ENCODE assay signal across 20 cellular contexts in genomic region chr15:98384328-98385029, GRCh38.
DNase-seq lines count a peak whose midpoint lies in the region; ATAC-seq, FAIRE-seq and TF ChIP-seq lines count a peak whose summit lies in the region.
"Had no signal": no experiment of that assay in that cellular context is flagged by ENCODE, and none has a peak within 500 bp of the region (broad histone marks: within the 10 kb centered on the region; RNA-seq: fewer than 3 reads in every experiment).

No MANE protein-coding gene starts in this region.

- WGBS in HepG2 (ENCODE audit: low lambda C conversion rate) = 2% methylated on average over 9 of the region's 9 CpGs
- WGBS in right lobe of liver (ENCODE audit: insufficient coverage, low coverage, low lambda C conversion rate, missing lambda C conversion rate) = 35% methylated on average over 8 of the region's 9 CpGs

- H3K9me3 ChIP-seq in HepG2 (ENCODE audit: low read length) (peaks cover 4% of the 10 kb centered on the region; the same call in 1 of the 2 replicates), right lobe of liver (no peaks in the 10 kb centered on the region), RWPE2 (ENCODE audit: severe bottlenecking) (peaks cover 2% of the 10 kb centered on the region), astrocyte (ENCODE audit: insufficient read depth, low read depth, low read length) (no peaks in the 10 kb centered on the region), gastrocnemius medialis (no peaks in the 10 kb centered on the region), ascending aorta (peaks cover 0 to 1% of the 10 kb centered on the region in 2 donors)

- no peak overlapping the region for H3K27ac ChIP-seq in HepG2 (ENCODE audit: extremely low read length, insufficient read depth, low read length)
- H3K27ac ChIP-seq in right lobe of liver = no peak overlapping the region
- H3K27ac ChIP-seq in RWPE2 (ENCODE audit: poor library complexity, severe bottlenecking) = no peak overlapping the region
- no peak overlapping the region for H3K27ac ChIP-seq in astrocyte (ENCODE audit: low read depth, low read length)
- H3K27ac ChIP-seq in gastrocnemius medialis = no peak overlapping the region
- H3K27ac ChIP-seq in ascending aorta = no peak overlapping the region
- H3K27ac ChIP-seq: BLaER1, HL-60 had no signal

- CTCF ChIA-PET in HepG2 (lab: Yijun Ruan, JAX; ENCODE audit: low intra/inter-chr PET ratio, low total read pairs) = no interaction called here

- H2AFZ ChIP-seq in HepG2 (ENCODE audit: low read length) = no peak overlapping the region
- H2AFZ ChIP-seq in astrocyte (ENCODE audit: low read depth, low read length) = no peak overlapping the region

- H3K4me1 ChIP-seq in HepG2 (ENCODE audit: insufficient read depth, low read length) (no peaks in the 10 kb centered on the region), right lobe of liver (no peaks in the 10 kb centered on the region), RWPE2 (ENCODE audit: insufficient read depth, poor library complexity, severe bottlenecking) (no peaks in the 10 kb centered on the region), astrocyte (ENCODE audit: insufficient read depth, low read length) (no peaks in the 10 kb centered on the region), gastrocnemius medialis (no peaks in the 10 kb centered on the region), ascending aorta (no peaks in the 10 kb centered on the region)
- H3K4me1 ChIP-seq: BLaER1 had no signal

- no peaks in the 10 kb centered on the region for H3K36me3 ChIP-seq in HepG2 (replicated peaks in 1 of 2; ENCODE audit: control insufficient read depth in 1 of 2, insufficient read depth in 2 of 2, low read length in 2 of 2)
- no peaks in the 10 kb centered on the region for H3K36me3 ChIP-seq in right lobe of liver
- H3K36me3 ChIP-seq in RWPE2 (ENCODE audit: low read depth) = no peaks in the 10 kb centered on the region
- no peaks in the 10 kb centered on the region for H3K36me3 ChIP-seq in astrocyte (ENCODE audit: insufficient read depth, low read length)
- H3K36me3 ChIP-seq in gastrocnemius medialis = no peaks in the 10 kb centered on the region
- no peaks in the 10 kb centered on the region for H3K36me3 ChIP-seq in ascending aorta
- H3K36me3 ChIP-seq: BLaER1 had no signal

- in situ Hi-C loops in HepG2 (cut with HindIII; ENCODE audit: extremely low pct_ligation_motif_present, low pct_unique_long_range_greater_than_20kb) (no loop called here), gastrocnemius medialis (cut with MboI; ENCODE audit: low sequenced_read_pairs in 4 of 4) (no loop called here)

- POLR2A ChIA-PET in HepG2 (lab: Yijun Ruan, JAX) = no interaction called here

- intact Hi-C loops in HepG2 (cut with micrococcal nuclease; ENCODE audit: unreplicated experiment) = no loop called here
- intact Hi-C loops in right lobe of liver (cut with DNase I) = no loop called here
- intact Hi-C loops in gastrocnemius medialis (cut with DNase I; ENCODE audit: low total_unique reads) = no loop called here
- intact Hi-C loops in ascending aorta (cut with DNase I) = no loop called here

- peaks cover 20% of the 10 kb centered on the region for H3K27me3 Mint-ChIP-seq in astrocyte (ENCODE audit: low read depth, unreplicated experiment)

- ATAC-seq in HepG2 (no peak), right lobe of liver (no peak), RWPE2 (ENCODE audit: low read depth) (no peak), gastrocnemius medialis (peak in 1 of 2 donors; percentile 51), GM21723 (IDR thresholded peaks at IDR 0.05; ENCODE audit: unreplicated experiment) (no peak)

- H4K20me1 ChIP-seq in HepG2 (ENCODE audit: insufficient read depth, low read length) = no peaks in the 10 kb centered on the region
- no peaks in the 10 kb centered on the region for H4K20me1 ChIP-seq in astrocyte (ENCODE audit: insufficient read depth, low read length)
- H4K20me1 ChIP-seq: BLaER1 had no signal

- TF ChIP-seq CTCF in HepG2 (CRISPR knock-in tag; IDR thresholded peaks at IDR 0.05) (no peak), right lobe of liver (IDR thresholded peaks at IDR 0.05) (no peak), RWPE2 (IDR thresholded peaks at IDR 0.05; ENCODE audit: poor library complexity, severe bottlenecking) (no peak), astrocyte (IDR thresholded peaks at IDR 0.05; ENCODE audit: insufficient read depth, low read depth, low read length) (no peak), gastrocnemius medialis (IDR thresholded peaks at IDR 0.05 in 4 of 5, conservative IDR thresholded peaks at IDR 0.05 in 1 of 5) (no peak), ascending aorta (IDR thresholded peaks at IDR 0.05) (no peak)

- FAIRE-seq in HepG2 (lab: Jason Lieb, UNC) = no peak
- no peak for FAIRE-seq in astrocyte (lab: Jason Lieb, UNC)
- FAIRE-seq: H1, HTR-8/SVneo had no signal

- H3K4me3 ChIP-seq in HepG2 (replicated peaks in 1 of 3; ENCODE audit: insufficient read depth in 1 of 3, low read depth in 2 of 3, low read length in 3 of 3) (no peak overlapping the region), right lobe of liver (no peak overlapping the region), RWPE2 (ENCODE audit: severe bottlenecking) (no peak overlapping the region), astrocyte (ENCODE audit: insufficient read depth, low read depth, low read length) (no peak overlapping the region), gastrocnemius medialis (no peak overlapping the region), ascending aorta (no peak overlapping the region)
- H3K4me3 ChIP-seq: BLaER1 had no signal

- DNase-seq in HepG2 (ENCODE audit: low spot score) = no peak
- no peak for DNase-seq in right lobe of liver
- peak; percentile 21 for DNase-seq in RWPE2 (ENCODE audit: low spot score)
- DNase-seq in astrocyte (ENCODE audit: low read depth) = no peak
- DNase-seq in gastrocnemius medialis = peak; percentile 3 to 38
- DNase-seq in OCI-M1 (lab: John Stamatoyannopoulos, UW) = no peak
- DNase-seq in ascending aorta (ENCODE audit: low spot score in 2 of 2) = no peak
- DNase-seq: 8988T; Calu3; CD4-positive, alpha-beta memory T cell; DMS79 treated with DMSO at 0.1 percent for 48 hours; GF-D8; H9 had no signal

- TF ChIP-seq POLR2A in HepG2 (IDR thresholded peaks at IDR 0.05; ENCODE audit: insufficient read depth in 1 of 2, low read depth in 2 of 2, low read length in 2 of 2) (no peak), right lobe of liver (IDR thresholded peaks at IDR 0.05) (no peak), gastrocnemius medialis (IDR thresholded peaks at IDR 0.05) (no peak)

- H3K4me3 Mint-ChIP-seq in astrocyte (ENCODE audit: unreplicated experiment) = no peak overlapping the region
- H3K4me3 Mint-ChIP-seq: CD14-positive monocyte; CD4-positive, alpha-beta memory T cell; H9; IgD-negative memory B cell had no signal

- H3K9ac ChIP-seq in HepG2 (ENCODE audit: insufficient read depth, low read depth, low read length) = no peak overlapping the region
- H3K9ac ChIP-seq in astrocyte (ENCODE audit: low read length) = no peak overlapping the region
- H3K9ac ChIP-seq: BLaER1 had no signal

- H3K4me2 ChIP-seq in HepG2 (ENCODE audit: low read depth, low read length) (no peak overlapping the region), astrocyte (ENCODE audit: low read length) (no peak overlapping the region)
- H3K4me2 ChIP-seq: BLaER1 had no signal

- TF ChIP-seq RAD21 in HepG2 (CRISPR knock-in tag; IDR thresholded peaks at IDR 0.05) = no peak

- H3K79me2 ChIP-seq in HepG2 (ENCODE audit: insufficient read depth, low read length) = no peaks in the 10 kb centered on the region
- no peaks in the 10 kb centered on the region for H3K79me2 ChIP-seq in astrocyte (ENCODE audit: insufficient read depth, low read length)

- no TSS peak for BruUV-seq in HepG2 (replicated peaks; lab: Mats Ljungman, UMichigan)

- TF ChIP-seq EP300 in HepG2 (IDR thresholded peaks at IDR 0.05; ENCODE audit: low read depth in 2 of 2, low read length in 2 of 2) (no peak), HepG2 (CRISPR knock-in tag; IDR thresholded peaks at IDR 0.05; ENCODE audit: borderline replicate concordance) (no peak)

- H3K4me1 Mint-ChIP-seq in astrocyte (ENCODE audit: low read depth, unreplicated experiment) = peaks cover 7% of the 10 kb centered on the region
- H3K4me1 Mint-ChIP-seq: CD14-positive monocyte; CD4-positive, alpha-beta memory T cell; IgD-negative memory B cell had no signal

- peaks cover 3% of the 10 kb centered on the region for H3K9me3 Mint-ChIP-seq in astrocyte (ENCODE audit: unreplicated experiment)

- H3K27me3 ChIP-seq in HepG2 (ENCODE audit: control insufficient read depth in 1 of 2, insufficient read depth in 2 of 2, low read length in 2 of 2) (peaks cover 4 to 19% of the 10 kb centered on the region in 2 experiments; a peak in 3 of 5 replicates), right lobe of liver (no peaks in the 10 kb centered on the region), RWPE2 (ENCODE audit: insufficient read depth, poor library complexity, severe bottlenecking) (peaks cover 11% of the 10 kb centered on the region), astrocyte (ENCODE audit: insufficient read depth, low read length) (no peaks in the 10 kb centered on the region), gastrocnemius medialis (peaks cover 0 to 3% (median 3%) of the 10 kb centered on the region in 3 donors), ascending aorta (peaks cover 4% of the 10 kb centered on the region)
- H3K27me3 ChIP-seq: BLaER1 had no signal

- no peaks in the 10 kb centered on the region for H3K36me3 Mint-ChIP-seq in astrocyte (ENCODE audit: low read depth, unreplicated experiment)
- H3K36me3 Mint-ChIP-seq: CD14-positive monocyte; CD4-positive, alpha-beta memory T cell; IgD-negative memory B cell had no signal

- peak overlapping the region; percentile 50 for H3K27ac Mint-ChIP-seq in astrocyte (ENCODE audit: unreplicated experiment)
- H3K27ac Mint-ChIP-seq: CD14-positive monocyte; CD4-positive, alpha-beta memory T cell; H9; IgD-negative memory B cell had no signal

TF ChIP-seq in HepG2, 621 proteins besides CTCF, POLR2A, EP300 and RAD21:
- TF ChIP-seq ATF7 (IDR thresholded peaks at IDR 0.05) (peak; percentile 78), ATF7 (CRISPR knock-in tag; IDR thresholded peaks at IDR 0.05) (no peak), ZNF777 (CRISPR knock-in tag; IDR thresholded peaks at IDR 0.05) (no peak), ZNF264 (CRISPR knock-in tag; IDR thresholded peaks at IDR 0.05) (no peak), ETV6 (CRISPR knock-in tag; conservative IDR thresholded peaks at IDR 0.05) (no peak), CCDC6 (CRISPR knock-in tag; IDR thresholded peaks at IDR 0.05) (no peak)
- TF ChIP-seq, protein P1, sequence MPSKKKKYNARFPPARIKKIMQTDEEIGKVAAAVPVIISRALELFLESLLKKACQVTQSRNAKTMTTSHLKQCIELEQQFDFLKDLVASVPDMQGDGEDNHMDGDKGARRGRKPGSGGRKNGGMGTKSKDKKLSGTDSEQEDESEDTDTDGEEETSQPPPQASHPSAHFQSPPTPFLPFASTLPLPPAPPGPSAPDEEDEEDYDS (CRISPR knock-in tag; IDR thresholded peaks at IDR 0.05) = no peak

Comparison
In these comparisons a context has a peak if more than half of its experiments do, and no peak if none do; other contexts are left out.
1. DNase-seq: peak in RWPE2 (single experiment) and gastrocnemius medialis (2 of 2); none in HepG2 (single experiment), right lobe of liver (0 of 3), astrocyte (single experiment), OCI-M1 (single experiment) and ascending aorta (0 of 2).